1 cellular context compared by ENCODE assay signal in genomic region chr2:158602027-158602426, GRCh38.
TF ChIP-seq lines count a peak whose summit lies in the region.

No MANE protein-coding gene starts in this region.

TF ChIP-seq in K562, 482 proteins besides CTCF, POLR2A, EP300 and RAD21 (continued from another document):
- TF ChIP-seq GMEB1 (CRISPR knock-in tag; IDR thresholded peaks at IDR 0.05), result no peak
- no peak for TF ChIP-seq KLF13 (tag; IDR thresholded peaks at IDR 0.05; ENCODE audit: borderline replicate concordance, low read depth)
- TF ChIP-seq KAT2B (IDR thresholded peaks at IDR 0.05; ENCODE audit: low read depth, low read length), result no peak
- TF ChIP-seq GABPA (tag; conservative IDR thresholded peaks at IDR 0.05; ENCODE audit: low read depth), result no peak
- TF ChIP-seq TCF3 (CRISPR knock-in tag; IDR thresholded peaks at IDR 0.05), result peak; percentile 36; the same call in 1 of the 2 replicates
- 0 out of 2 replicates have a peak, but pooled peaks have one; percentile 38 for TF ChIP-seq TEAD4 (IDR thresholded peaks at IDR 0.05; ENCODE audit: low read length)
- no peak for TF ChIP-seq TEAD4 (CRISPR knock-in tag; IDR thresholded peaks at IDR 0.05; ENCODE audit: borderline replicate concordance)
- no peak for TF ChIP-seq RNF219 (CRISPR knock-in tag; IDR thresholded peaks at IDR 0.05)
- TF ChIP-seq HIVEP1 (CRISPR knock-in tag; IDR thresholded peaks at IDR 0.05), result no peak
- TF ChIP-seq NR2F6 (CRISPR knock-in tag; IDR thresholded peaks at IDR 0.05), result no peak
- no peak for TF ChIP-seq ZNF76 (CRISPR knock-in tag; IDR thresholded peaks at IDR 0.05; ENCODE audit: borderline replicate concordance)
- no peak for TF ChIP-seq NR2C1 (IDR thresholded peaks at IDR 0.05)
- no peak for TF ChIP-seq NR2C1 (tag; IDR thresholded peaks at IDR 0.05)
- no peak for TF ChIP-seq ZNF584 (CRISPR knock-in tag; IDR thresholded peaks at IDR 0.05; ENCODE audit: low read depth)
- TF ChIP-seq PHB2 (IDR thresholded peaks at IDR 0.05; ENCODE audit: low read depth), result no peak
- TF ChIP-seq ETV1 (tag; conservative IDR thresholded peaks at IDR 0.05; ENCODE audit: low read depth), result no peak
- TF ChIP-seq BRCA1 (IDR thresholded peaks at IDR 0.05), result no peak
- no peak for TF ChIP-seq BRCA1 (CRISPR knock-in tag; IDR thresholded peaks at IDR 0.05)
- TF ChIP-seq SIX5 (IDR thresholded peaks at IDR 0.05; ENCODE audit: borderline replicate concordance in 1 of 2, insufficient read depth in 1 of 2, low read depth in 1 of 2, low read length in 2 of 2), result no peak
- TF ChIP-seq HNRNPH1 (optimal IDR thresholded peaks at IDR 0.05; ENCODE audit: low read depth, low read length), result no peak
- TF ChIP-seq MCM7 (IDR thresholded peaks at IDR 0.05), result no peak
- TF ChIP-seq EHMT2 (IDR thresholded peaks at IDR 0.05), result no peak
- TF ChIP-seq ZNF561 (CRISPR knock-in tag; conservative IDR thresholded peaks at IDR 0.05), result no peak
- TF ChIP-seq TGIF2 (CRISPR knock-in tag; IDR thresholded peaks at IDR 0.05), result no peak
- no peak for TF ChIP-seq CEBPZ (IDR thresholded peaks at IDR 0.05; ENCODE audit: borderline replicate concordance, low read depth, low read length)
- TF ChIP-seq ZNF217 (CRISPR knock-in tag; IDR thresholded peaks at IDR 0.05), result no peak
- TF ChIP-seq MAFK (IDR thresholded peaks at IDR 0.05; ENCODE audit: low read length), result no peak
- TF ChIP-seq BRF1 (IDR thresholded peaks at IDR 0.05; ENCODE audit: borderline replicate concordance, extremely low read depth, insufficient read length), result no peak
- TF ChIP-seq NCOR1 (IDR thresholded peaks at IDR 0.05), result peak; percentile 30; the same call in 1 of the 2 replicates
- TF ChIP-seq ATF2 (CRISPR knock-in tag; IDR thresholded peaks at IDR 0.05), result no peak
- no peak for TF ChIP-seq CBX5 (IDR thresholded peaks at IDR 0.05; ENCODE audit: borderline replicate concordance, low read depth)
- TF ChIP-seq DNMT1 (IDR thresholded peaks at IDR 0.05), result no peak
- TF ChIP-seq PURB (CRISPR knock-in tag; IDR thresholded peaks at IDR 0.05; ENCODE audit: low read depth), result no peak
- no peak for TF ChIP-seq ZNF699 (CRISPR knock-in tag; IDR thresholded peaks at IDR 0.05; ENCODE audit: insufficient replicate concordance)
- TF ChIP-seq BHLHE40 (IDR thresholded peaks at IDR 0.05; ENCODE audit: low read length), result peak; percentile 64
- no peak for TF ChIP-seq ZNF274 (IDR thresholded peaks at IDR 0.05; ENCODE audit: borderline replicate concordance, low read depth, low read length)
